ENCODE assay signal across 18 cellular contexts in the genomic region with DNA sequence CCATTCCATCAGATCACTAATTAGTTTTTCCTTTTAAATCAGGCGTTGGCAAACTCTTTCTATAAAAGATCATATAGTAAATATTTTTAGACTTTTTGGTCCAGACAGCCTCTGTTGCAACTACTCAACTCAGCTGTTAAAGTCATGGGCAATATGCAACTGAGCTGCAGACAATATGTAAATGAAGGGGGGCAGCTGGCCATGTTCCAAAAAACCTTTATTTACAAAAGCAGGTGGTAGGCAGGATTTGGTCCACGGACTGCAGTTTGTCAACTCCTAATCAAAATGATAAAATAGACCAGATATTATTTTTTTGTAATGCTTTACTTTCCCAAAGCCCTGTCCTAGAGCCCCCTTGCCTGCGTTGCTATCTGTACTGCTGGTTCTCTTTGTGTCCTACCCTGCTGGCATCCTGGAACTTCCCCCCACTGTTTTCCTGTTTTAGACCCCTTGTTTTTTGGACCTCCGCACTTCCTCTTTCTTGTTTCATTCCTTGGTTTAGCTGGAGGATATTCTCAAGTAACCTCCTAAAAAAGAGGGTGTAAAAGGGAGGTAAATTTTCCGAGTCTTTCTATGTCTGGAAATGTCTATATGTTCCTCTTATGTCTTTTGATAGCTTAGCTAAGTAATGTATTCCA. TPM values are rescaled to one million over a fixed set of nuclear protein-coding genes. Genes with fewer than 3 reads are reported as not detected.
DNase-seq lines count a peak whose midpoint lies in the region; ATAC-seq lines count a peak whose summit lies in the region.
"Had no signal": no experiment of that assay in that cellular context is flagged by ENCODE, and none has a peak within 500 bp of the region (broad histone marks: within the 10 kb centered on the region; RNA-seq: fewer than 3 reads in every experiment).

No MANE protein-coding gene starts in this region.

- CTCF ChIA-PET in activated naive CD4-positive, alpha-beta T cell treated with anti-CD3 and anti-CD28 coated beads for 36 hours (lab: Charles Lee), result interaction anchor here (0.6 to 1.2 kb wide), 2 partner anchors 9 to 270 kb away, joined by 3 read pairs; no protein-coding TSS in a partner anchor

- H4K20me1 ChIP-seq in BLaER1 treated with 17β-estradiol and CSF1 and Interleukin-3, amounts not matched to agents 10 nM and 100 nM, result no peaks in the 10 kb centered on the region

- H3K27ac Mint-ChIP-seq in activated naive CD4-positive, alpha-beta T cell treated with anti-CD3 and anti-CD28 coated beads for 36 hours, result no peak overlapping the region

- intact Hi-C loops in activated naive CD4-positive, alpha-beta T cell treated with anti-CD3 and anti-CD28 coated beads for 36 hours (cut with micrococcal nuclease), result loop anchor here (1.0 to 5.0 kb wide), 2 partner anchors 33 to 34 kb away; no protein-coding TSS in a partner anchor

- DNase-seq in DMS79 treated with DMSO at 0.1 percent for 48 hours (lab: John Stamatoyannopoulos, UW) (peak; percentile 54), NCI-H345 treated with DMSO at 0.1 percent for 48 hours (lab: John Stamatoyannopoulos, UW; ENCODE audit: unreplicated experiment) (peak; percentile 28), germinal center (ENCODE audit: low spot score) (peak; percentile 22), mucosa of gallbladder (ENCODE audit: low spot score) (no peak)
- no peak for DNase-seq in activated naive CD4-positive, alpha-beta T cell treated with anti-CD3 and anti-CD28 coated beads for 36 hours
- DNase-seq: activated naive CD4-positive, alpha-beta T cell; aorta; lower lobe of right lung; NCI-H2081 treated with DMSO at 0.1 percent for 48 hours; NCI-H82; pancreas; T-helper 1 cell had no signal

- peaks cover 10 to 19% (median 11%) of the 10 kb centered on the region in 11 experiments; a peak in 21 of 22 replicates for H3K9me3 ChIP-seq in BLaER1 treated with 17β-estradiol and CSF1 and Interleukin-3, amounts not matched to agents 10 nM and 100 nM (replicated peaks in 1 of 11)
- H3K9me3 ChIP-seq: pancreas had no signal

- peak overlapping the region in 8 of 11 experiments; percentile 15 to 84 (median 75); a peak in 14 of 22 replicates for H3K9ac ChIP-seq in BLaER1 treated with 17β-estradiol and CSF1 and Interleukin-3, amounts not matched to agents 10 nM and 100 nM

- peaks cover 0 to 6% (median 0%) of the 10 kb centered on the region in 11 experiments; a peak in 5 of 22 replicates for H3K36me3 ChIP-seq in BLaER1 treated with 17β-estradiol and CSF1 and Interleukin-3, amounts not matched to agents 10 nM and 100 nM
- H3K36me3 ChIP-seq: heart left ventricle, lower lobe of right lung, pancreas had no signal

- peak overlapping the region in 6 of 10 experiments; percentile 4 to 56 (median 37); a peak in 10 of 20 replicates for H3K4me3 ChIP-seq in BLaER1 treated with 17β-estradiol and CSF1 and Interleukin-3, amounts not matched to agents 10 nM and 100 nM
- H3K4me3 ChIP-seq: heart left ventricle, lower lobe of right lung, pancreas had no signal

- H3K4me2 ChIP-seq in BLaER1 treated with 17β-estradiol and CSF1 and Interleukin-3, amounts not matched to agents 10 nM and 100 nM, result peak overlapping the region in 10 of 11 experiments; percentile 54 to 93 (median 78); a peak in 20 of 22 replicates

- H3K4me1 ChIP-seq in BLaER1 treated with 17β-estradiol and CSF1 and Interleukin-3, amounts not matched to agents 10 nM and 100 nM, result peaks cover 8 to 100% (median 67%) of the 10 kb centered on the region in 10 experiments; a peak in 18 of 20 replicates
- H3K4me1 ChIP-seq: pancreas had no signal

- no peaks in the 10 kb centered on the region for H3K27me3 Mint-ChIP-seq in activated naive CD4-positive, alpha-beta T cell treated with anti-CD3 and anti-CD28 coated beads for 36 hours (ENCODE audit: low read depth)

- peak overlapping the region; percentile 18 to 97 (median 87); a peak in 19 of 22 replicates for H3K27ac ChIP-seq in BLaER1 treated with 17β-estradiol and CSF1 and Interleukin-3, amounts not matched to agents 10 nM and 100 nM
- H3K27ac ChIP-seq: pancreas had no signal

- no peaks in the 10 kb centered on the region for H3K27me3 ChIP-seq in BLaER1 treated with 17β-estradiol and CSF1 and Interleukin-3, amounts not matched to agents 10 nM and 100 nM
- H3K27me3 ChIP-seq: pancreas had no signal

- H3K4me1 Mint-ChIP-seq in activated naive CD4-positive, alpha-beta T cell treated with anti-CD3 and anti-CD28 coated beads for 36 hours (ENCODE audit: low read depth), result peaks cover 45% of the 10 kb centered on the region

- H3K36me3 Mint-ChIP-seq in activated naive CD4-positive, alpha-beta T cell treated with anti-CD3 and anti-CD28 coated beads for 36 hours (ENCODE audit: low read depth), result peaks cover 11% of the 10 kb centered on the region

- ATAC-seq in HG03342 (IDR thresholded peaks at IDR 0.05; ENCODE audit: unreplicated experiment), result no peak
- ATAC-seq: heart left ventricle, lower lobe of right lung had no signal

- H3K4me3 Mint-ChIP-seq in activated naive CD4-positive, alpha-beta T cell treated with anti-CD3 and anti-CD28 coated beads for 36 hours, result no peak overlapping the region

- peaks cover 14% of the 10 kb centered on the region for H3K9me3 Mint-ChIP-seq in activated naive CD4-positive, alpha-beta T cell treated with anti-CD3 and anti-CD28 coated beads for 36 hours

RNA-seq across cellular contexts. Expression of gene TNFSF8, which starts 24.7 kb away (rescaled TPM):
- total RNA-seq in activated naive CD4-positive, alpha-beta T cell treated with anti-CD3 and anti-CD28 coated beads for 36 hours, result 10 to 100 TPM; 25.9 to 26.4 TPM
- 2.8 TPM for total RNA-seq in mucosa of gallbladder
- total RNA-seq: fibroblast of lung, M059J, myocyte had no signal

Comparison
In these comparisons a context has a peak if more than half of its experiments do, and no peak if none do; other contexts are left out.
1. DNase-seq: peak in DMS79 treated with DMSO at 0.1 percent for 48 hours (single experiment), NCI-H345 treated with DMSO at 0.1 percent for 48 hours (single experiment) and germinal center (single experiment); none in activated naive CD4-positive, alpha-beta T cell treated with anti-CD3 and anti-CD28 coated beads for 36 hours (single experiment) and mucosa of gallbladder (single experiment).